Comparison of ENCODE assay signal across 26 cellular contexts in the genomic region with DNA sequence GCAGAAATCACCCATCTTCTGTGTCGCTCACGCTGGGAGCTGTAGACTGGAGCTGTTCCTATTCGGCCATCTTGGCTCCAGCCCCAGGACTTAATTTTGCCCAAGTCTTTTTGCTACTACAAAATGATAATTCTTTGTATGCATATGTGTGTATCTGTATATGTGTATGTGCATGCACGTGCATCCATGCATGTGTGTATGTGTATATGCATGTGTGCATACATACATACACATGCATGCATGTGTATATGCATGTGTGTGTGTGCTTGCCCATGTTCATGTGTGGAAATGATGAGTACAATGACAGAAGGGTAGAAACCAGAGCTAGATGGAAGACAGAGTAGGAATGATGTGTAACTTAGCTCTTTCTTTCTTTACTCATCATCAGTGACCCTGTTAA.
DNase-seq lines count a peak whose midpoint lies in the region; ATAC-seq, FAIRE-seq and TF ChIP-seq lines count a peak whose summit lies in the region.
"Had no signal": no experiment of that assay in that cellular context is flagged by ENCODE, and none has a peak within 500 bp of the region (broad histone marks: within the 10 kb centered on the region; RNA-seq: fewer than 3 reads in every experiment).

No MANE protein-coding gene starts in this region.

- H3K4ac ChIP-seq in H1 (replicated peaks; ENCODE audit: insufficient read length, low read depth, low read length): no peak overlapping the region

- H4K8ac ChIP-seq in H1 (ENCODE audit: extremely low read depth, insufficient read depth, low read length): no peak overlapping the region

- H4K91ac ChIP-seq in H1 (replicated peaks; ENCODE audit: insufficient read length, low read length): peak overlapping the region; percentile 92

- H2AK5ac ChIP-seq in H1 (ENCODE audit: low read depth, low read length): no peak overlapping the region; the same call in 1 of the 2 replicates

- no peak overlapping the region for H2BK15ac ChIP-seq in H1 (ENCODE audit: low read length)

- H3K56ac ChIP-seq in H1 (replicated peaks; ENCODE audit: insufficient read length, low read depth, low read length): no peak overlapping the region

- H3K4me1 ChIP-seq in K562 (replicated peaks in 1 of 2; ENCODE audit: control insufficient read depth in 2 of 2, insufficient read depth in 2 of 2, low read length in 2 of 2) (no peaks in the 10 kb centered on the region; a peak in 1 of 5 replicates), H1 (replicated peaks in 1 of 4; ENCODE audit: control insufficient read depth in 3 of 4, insufficient read depth in 4 of 4, low read length in 3 of 4) (no peaks in the 10 kb centered on the region)
- H3K4me1 ChIP-seq: BE2C, BLaER1 had no signal

- H2BK5ac ChIP-seq in H1 (ENCODE audit: low read depth, low read length): no peak overlapping the region

- no peak for TF ChIP-seq EP300 in K562 (IDR thresholded peaks at IDR 0.05; ENCODE audit: low read length)
- no peak for TF ChIP-seq EP300 in H1 (IDR thresholded peaks at IDR 0.05; ENCODE audit: borderline replicate concordance in 1 of 2, low read depth in 2 of 2, low read length in 2 of 2)

- no peak overlapping the region for H3K9ac ChIP-seq in K562 (ENCODE audit: insufficient read depth in 1 of 2, low read depth in 2 of 2, low read length in 2 of 2)
- no peak overlapping the region for H3K9ac ChIP-seq in H1 (replicated peaks in 1 of 4; ENCODE audit: extremely low read depth in 1 of 4, low read depth in 3 of 4, low read length in 3 of 4)
- H3K9ac ChIP-seq: BLaER1 had no signal

- no peak overlapping the region for H3K27ac ChIP-seq in K562 (ENCODE audit: extremely low read depth, low read depth, low read length)
- no peak overlapping the region for H3K27ac ChIP-seq in H1 (ENCODE audit: low read depth, low read length)
- H3K27ac ChIP-seq: BLaER1 had no signal

- no peak overlapping the region for H3K18ac ChIP-seq in H1 (ENCODE audit: extremely low read depth, low read length)

- peaks cover 0 to 17% of the 10 kb centered on the region in 2 experiments; a peak in 3 of 5 replicates for H3K27me3 ChIP-seq in K562 (ENCODE audit: control insufficient read depth in 2 of 2, insufficient read depth in 2 of 2, low read length in 2 of 2)
- H3K27me3 ChIP-seq in H1 (replicated peaks in 1 of 4; ENCODE audit: control insufficient read depth in 3 of 4, extremely low read depth in 1 of 4, insufficient read depth in 3 of 4, low read length in 3 of 4): peaks cover 0 to 1% (median 0%) of the 10 kb centered on the region in 4 experiments; a peak in 1 of 7 replicates
- H3K27me3 ChIP-seq: BE2C, BLaER1 had no signal

- H4K5ac ChIP-seq in H1 (ENCODE audit: insufficient read length, low read depth, low read length): no peak overlapping the region

- DNase-seq in K562 (ENCODE audit: extremely low read depth in 1 of 4, low spot score in 3 of 4) (no peak), H1 (ENCODE audit: low read depth in 1 of 2, low spot score in 2 of 2) (no peak), urothelium cell line (ENCODE audit: low spot score) (no peak), SIG-M5 treated with dmso at 0.1 percent for 504 hours (lab: John Stamatoyannopoulos, UW; ENCODE audit: unreplicated experiment) (no peak)
- DNase-seq: 8988T; ACHN; BE2C; C1 segment of cervical spinal cord; CD4-positive, alpha-beta memory T cell; CD4-positive, CD25-positive, alpha-beta regulatory T cell; CD8-positive, alpha-beta memory T cell; COR-L47; DMS 273 treated with DMSO at 0.1 percent for 48 hours; DMS153; DMS53; DMS79; DND-41; EL; GDM1 had no signal

- in situ Hi-C loops in K562 (cut with MboI): no loop called here

- peak overlapping the region; percentile 20; the same call in 1 of the 2 replicates for H2BK12ac ChIP-seq in H1 (ENCODE audit: low read depth, low read length)

- H3K23me2 ChIP-seq in H1 (ENCODE audit: low read depth, low read length): no peaks in the 10 kb centered on the region

- FAIRE-seq in K562 (lab: Jason Lieb, UNC) (no peak), H1 (lab: Jason Lieb, UNC) (no peak), urothelium cell line (lab: Jason Lieb, UNC) (peak; percentile 88)
- FAIRE-seq: A204.1, GM12878, GM12892, GM18507, GM19239 had no signal

- H4K20me1 ChIP-seq in K562 (replicated peaks; ENCODE audit: control insufficient read depth, insufficient read depth, low read length) (no peaks in the 10 kb centered on the region), H1 (replicated peaks in 1 of 2; ENCODE audit: control insufficient read depth in 1 of 2, insufficient read depth in 2 of 2, low read length in 2 of 2) (no peaks in the 10 kb centered on the region)
- H4K20me1 ChIP-seq: BLaER1 had no signal

- H2AFZ ChIP-seq in K562 (ENCODE audit: low read depth, low read length) (peak overlapping the region; percentile 7; the same call in 1 of the 2 replicates), H1 (ENCODE audit: low read length) (no peak overlapping the region)

- H3K14ac ChIP-seq in H1 (ENCODE audit: insufficient read length): no peak overlapping the region

- 49% methylated on average over 4 of the region's 4 CpGs for WGBS in K562 (ENCODE audit: insufficient coverage, low coverage, missing lambda C conversion rate)
- 96% methylated on average over 4 of the region's 4 CpGs; no CpG with 5 or more reads in 1 of the 2 experiments for WGBS in H1 (ENCODE audit: extremely low coverage in 1 of 2, insufficient coverage in 1 of 2, insufficient read length in 1 of 2, insufficient replicate concordance in 2 of 2, low coverage in 1 of 2, low lambda C conversion rate in 2 of 2, missing lambda C conversion rate in 1 of 2), 2 experiments

- no peak for TF ChIP-seq RAD21 in K562 (CRISPR knock-in tag; conservative IDR thresholded peaks at IDR 0.05 in 1 of 2, IDR thresholded peaks at IDR 0.05 in 1 of 2)
- TF ChIP-seq RAD21 in H1 (IDR thresholded peaks at IDR 0.05 in 1 of 2, conservative IDR thresholded peaks at IDR 0.05 in 1 of 2; ENCODE audit: low read depth in 2 of 2, low read length in 2 of 2): no peak

- no peak overlapping the region for H3K23ac ChIP-seq in H1 (ENCODE audit: insufficient read length)

- BruUV-seq in K562 (replicated peaks; lab: Mats Ljungman, UMichigan): no TSS peak

- CTCF ChIA-PET in K562 (lab: Yijun Ruan, JAX; ENCODE audit: low intra/inter-chr PET ratio): no interaction called here
- CTCF ChIA-PET in H1 (lab: Charles Lee; ENCODE audit: partially characterized antibody): no interaction called here

- H3K4me2 ChIP-seq in K562 (ENCODE audit: insufficient read depth, low read length) (no peak overlapping the region), H1 (ENCODE audit: insufficient read depth in 1 of 2, low read depth in 2 of 2, low read length in 2 of 2) (no peak overlapping the region)
- H3K4me2 ChIP-seq: BLaER1 had no signal

- TF ChIP-seq POLR2A in K562 (conservative IDR thresholded peaks at IDR 0.05) (no peak), H1 (IDR thresholded peaks at IDR 0.05; ENCODE audit: control extremely low read depth in 1 of 2, low read depth in 2 of 2, low read length in 2 of 2) (no peak)

- H3K4me3 ChIP-seq in K562: no peak overlapping the region
- H3K4me3 ChIP-seq in H1 (ENCODE audit: extremely low read depth in 1 of 4, insufficient read depth in 2 of 4, low read depth in 3 of 4, low read length in 4 of 4): no peak overlapping the region
- H3K4me3 ChIP-seq: BLaER1, GM12878 had no signal

- ATAC-seq in K562 (no peak), GM18511 (IDR thresholded peaks at IDR 0.05; ENCODE audit: unreplicated experiment) (no peak)
- ATAC-seq: GM12878 had no signal

- H3K36me3 ChIP-seq in K562 (ENCODE audit: control insufficient read depth, insufficient read depth, low read length) (no peaks in the 10 kb centered on the region), H1 (ENCODE audit: control insufficient read depth in 2 of 4, insufficient read depth in 4 of 4, low read length in 3 of 4) (no peaks in the 10 kb centered on the region)
- H3K36me3 ChIP-seq: BE2C, BLaER1 had no signal

- H2BK120ac ChIP-seq in H1 (replicated peaks; ENCODE audit: low read depth, low read length): no peak overlapping the region

- H3K79me2 ChIP-seq in K562 (ENCODE audit: control insufficient read depth, insufficient read depth, low read length) (no peaks in the 10 kb centered on the region), H1 (ENCODE audit: control insufficient read depth in 1 of 2, insufficient read depth in 2 of 2, low read length in 2 of 2) (no peaks in the 10 kb centered on the region)

- TF ChIP-seq CTCF in K562 (IDR thresholded peaks at IDR 0.05 in 2 of 3, conservative IDR thresholded peaks at IDR 0.05 in 1 of 3; ENCODE audit: insufficient read depth in 2 of 3, low read depth in 1 of 3, low read length in 3 of 3) (no peak), H1 (IDR thresholded peaks at IDR 0.05; ENCODE audit: control extremely low read depth in 1 of 3, insufficient read depth in 1 of 3, low read depth in 1 of 3, low read length in 3 of 3) (no peak)

- H3K9me3 ChIP-seq in K562 (replicated peaks; ENCODE audit: control insufficient read depth, insufficient read depth, low read depth, low read length) (no peaks in the 10 kb centered on the region), H1 (ENCODE audit: insufficient read depth in 2 of 2, low read depth in 1 of 2, low read length in 1 of 2) (peaks cover 7 to 11% of the 10 kb centered on the region in 2 experiments; a peak in 3 of 4 replicates)
- H3K9me3 ChIP-seq: BE2C, BLaER1 had no signal

- H3K79me1 ChIP-seq in H1 (ENCODE audit: low read depth, low read length): no peaks in the 10 kb centered on the region; the same call in 1 of the 2 replicates

- no peak overlapping the region for H2BK20ac ChIP-seq in H1 (ENCODE audit: low read length)

- POLR2A ChIA-PET in K562 (lab: Yijun Ruan, JAX) (no interaction called here), H1 (lab: Charles Lee; ENCODE audit: partially characterized antibody) (no interaction called here)

- H3K9me1 ChIP-seq in K562 (ENCODE audit: control insufficient read depth, insufficient read depth, low read length): no peaks in the 10 kb centered on the region

- intact Hi-C loops in K562 (cut with micrococcal nuclease): no loop called here

TF ChIP-seq in K562, 482 proteins besides CTCF, POLR2A, EP300 and RAD21 (continues in another document):
- TF ChIP-seq CBX5 (IDR thresholded peaks at IDR 0.05; ENCODE audit: borderline replicate concordance, low read depth) (no peak), KLF13 (tag; IDR thresholded peaks at IDR 0.05; ENCODE audit: borderline replicate concordance, low read depth) (no peak), TCF7L2 (IDR thresholded peaks at IDR 0.05; ENCODE audit: low read depth, low read length) (no peak), PML (IDR thresholded peaks at IDR 0.05; ENCODE audit: low read length) (no peak), JUNB (CRISPR knock-in tag; conservative IDR thresholded peaks at IDR 0.05) (no peak), GABPB1 (CRISPR knock-in tag; IDR thresholded peaks at IDR 0.05) (no peak)

TF ChIP-seq in H1, 55 proteins besides CTCF, POLR2A, EP300 and RAD21 (continues in another document):
- no peak for TF ChIP-seq SRF (IDR thresholded peaks at IDR 0.05; ENCODE audit: low read depth, low read length)
- TF ChIP-seq KDM5A (IDR thresholded peaks at IDR 0.05; ENCODE audit: low read length): no peak
- TF ChIP-seq, protein P1, sequence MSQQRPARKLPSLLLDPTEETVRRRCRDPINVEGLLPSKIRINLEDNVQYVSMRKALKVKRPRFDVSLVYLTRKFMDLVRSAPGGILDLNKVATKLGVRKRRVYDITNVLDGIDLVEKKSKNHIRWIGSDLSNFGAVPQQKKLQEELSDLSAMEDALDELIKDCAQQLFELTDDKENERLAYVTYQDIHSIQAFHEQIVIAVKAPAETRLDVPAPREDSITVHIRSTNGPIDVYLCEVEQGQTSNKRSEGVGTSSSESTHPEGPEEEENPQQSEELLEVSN (IDR thresholded peaks at IDR 0.05): no peak
